Comparison of ENCODE assay signal across 8 cellular contexts in the genomic region with DNA sequence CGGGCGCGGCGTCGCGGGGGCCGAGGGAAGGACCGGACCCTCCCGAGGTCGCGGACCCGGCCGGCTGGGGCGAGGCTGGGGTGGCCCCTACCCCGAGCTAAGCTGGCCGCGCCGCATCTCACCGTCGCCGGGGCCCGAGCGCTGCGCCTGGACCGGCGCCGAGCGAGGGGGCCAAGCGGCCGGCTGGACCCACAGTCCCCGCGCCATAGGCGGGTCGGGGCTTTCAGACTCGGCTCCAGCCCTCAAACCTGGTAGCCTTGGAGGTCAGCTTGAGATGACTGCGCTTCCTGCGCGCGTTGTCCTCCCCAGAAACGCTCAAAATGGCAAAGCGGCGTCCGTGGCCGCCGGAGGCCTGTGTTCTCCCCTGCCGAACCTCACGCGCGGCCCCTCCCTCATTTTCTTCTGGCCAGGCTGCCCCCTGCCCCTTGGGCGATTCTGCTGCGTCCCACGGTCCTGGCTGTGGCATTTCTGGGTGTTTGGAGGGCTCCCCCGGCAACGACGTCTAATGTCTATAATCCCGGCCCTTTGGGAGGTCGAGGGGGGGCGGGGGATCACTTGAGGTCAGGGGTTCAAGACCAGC. TPM values are rescaled to one million over a fixed set of nuclear protein-coding genes. Genes with fewer than 3 reads are reported as not detected.
A peak's percentile ranks its signal among the peaks of the same experiment; 100 is the strongest.
DNase-seq lines count a peak whose midpoint lies in the region; ATAC-seq and TF ChIP-seq lines count a peak whose summit lies in the region.

No MANE protein-coding gene starts in this region.

- peaks cover 33% of the 10 kb centered on the region for H3K27me3 ChIP-seq in HUES64 (ENCODE audit: insufficient read depth, low read length)

- WGBS in HUES64, result 4% methylated on average over 58 of the region's 58 CpGs

- peak overlapping the region; percentile 99 for H3K4me3 ChIP-seq in HUES64 (ENCODE audit: low read length)

- H3K36me3 ChIP-seq in HUES64 (ENCODE audit: insufficient read depth, low read length), result no peaks in the 10 kb centered on the region

- H3K9me3 ChIP-seq in HUES64 (ENCODE audit: insufficient read depth, low read depth, low read length), result no peaks in the 10 kb centered on the region

- H3K4me1 Mint-ChIP-seq in activated T-cell treated with anti-CD3 and anti-CD28 coated beads, Interleukin-2, amount 50 U/mL, for 72 hours (ENCODE audit: low read depth), result peaks cover 30% of the 10 kb centered on the region
- H3K4me1 Mint-ChIP-seq in natural killer cell, result peaks cover 22 to 24% of the 10 kb centered on the region in 2 donors

- peaks cover 7% of the 10 kb centered on the region for H3K27me3 Mint-ChIP-seq in activated T-cell treated with anti-CD3 and anti-CD28 coated beads, Interleukin-2, amount 50 U/mL, for 72 hours (ENCODE audit: low read depth)
- H3K27me3 Mint-ChIP-seq in natural killer cell (ENCODE audit: low read depth in 2 of 2), result peaks cover 6 to 7% of the 10 kb centered on the region in 2 donors

- H3K4me3 Mint-ChIP-seq in activated T-cell treated with anti-CD3 and anti-CD28 coated beads, Interleukin-2, amount 50 U/mL, for 72 hours, result peak overlapping the region; percentile 88 to 91
- H3K4me3 Mint-ChIP-seq in natural killer cell, result peak overlapping the region; percentile 86

- no peaks in the 10 kb centered on the region for H3K9me3 Mint-ChIP-seq in activated T-cell treated with anti-CD3 and anti-CD28 coated beads, Interleukin-2, amount 50 U/mL, for 72 hours
- no peaks in the 10 kb centered on the region for H3K9me3 Mint-ChIP-seq in natural killer cell

- no peak for TF ChIP-seq CTCF in natural killer cell (IDR thresholded peaks at IDR 0.05)

- peak; percentile 20 to 24 for ATAC-seq in activated T-cell treated with anti-CD3 and anti-CD28 coated beads, Interleukin-2, amount 50 U/mL, for 72 hours (replicated peaks in 1 of 2)
- ATAC-seq in natural killer cell, result no peak

- intact Hi-C loops in natural killer cell (cut with micrococcal nuclease), result no loop called here

- H3K9ac ChIP-seq in HUES64 (ENCODE audit: low read depth, low read length), result peak overlapping the region; percentile 96

- H3K36me3 Mint-ChIP-seq in activated T-cell treated with anti-CD3 and anti-CD28 coated beads, Interleukin-2, amount 50 U/mL, for 72 hours (ENCODE audit: insufficient read depth in 2 of 2), result peaks cover 0 to 2% of the 10 kb centered on the region in 2 donors
- H3K36me3 Mint-ChIP-seq in natural killer cell, result no peaks in the 10 kb centered on the region

- peak overlapping the region; percentile 33 for H3K27ac Mint-ChIP-seq in activated T-cell treated with anti-CD3 and anti-CD28 coated beads, Interleukin-2, amount 50 U/mL, for 72 hours
- peak overlapping the region; percentile 36 to 70 for H3K27ac Mint-ChIP-seq in natural killer cell

- H3K4me1 ChIP-seq in HUES64 (ENCODE audit: insufficient read depth, low read length), result no peaks in the 10 kb centered on the region

- peak; percentile 18 to 23 for DNase-seq in activated T-cell treated with anti-CD3 and anti-CD28 coated beads, Interleukin-2, amount 50 U/mL, for 72 hours
- DNase-seq in activated T-cell treated with anti-CD3 and anti-CD28 coated beads for 4 hours, result no peak
- no peak for DNase-seq in natural killer cell
- DNase-seq in hippocampal formation (lab: John Stamatoyannopoulos, UW), result no peak
- DNase-seq in cerebellar nuclear complex (lab: John Stamatoyannopoulos, UW), result no peak
- no peak for DNase-seq in putamen (ENCODE audit: low spot score)

- H3K27ac ChIP-seq in HUES64 (ENCODE audit: low read depth, low read length), result no peak overlapping the region
- H3K27ac ChIP-seq in cingulate gyrus (ENCODE audit: low read depth, low read length), result peak overlapping the region; percentile 23

RNA-seq across cellular contexts. Expression of gene GRIN1, which starts 8.7 kb away (rescaled TPM):
- total RNA-seq in activated T-cell treated with anti-CD3 and anti-CD28 coated beads, Interleukin-2, amount 50 U/mL, for 72 hours, result 1 to 10 TPM in 1 of 2 donors, under 1 TPM in 1; 0.38 to 1.2 TPM
- 0.55 TPM for polyA plus RNA-seq in HUES64 (2013, experiment 1 of 2)
- 0.51 TPM for polyA plus RNA-seq in HUES64 (2013, experiment 2 of 2)
- not detected for total RNA-seq in natural killer cell

RNA-seq across cellular contexts. Expression of gene DPP7, which starts 15.7 kb away (rescaled TPM):
- total RNA-seq in activated T-cell treated with anti-CD3 and anti-CD28 coated beads, Interleukin-2, amount 50 U/mL, for 72 hours, result 100 to 1,000 TPM; 155 to 158 TPM
- polyA plus RNA-seq in HUES64 (2013, experiment 1 of 2), result 7.2 TPM
- 10.7 TPM for polyA plus RNA-seq in HUES64 (2013, experiment 2 of 2)
- total RNA-seq in natural killer cell, result 100 to 1,000 TPM; 233 to 264 (median 251) TPM

RNA-seq across cellular contexts. Expression of gene LRRC26, which starts 39.6 kb away (rescaled TPM):
- not detected for total RNA-seq in activated T-cell treated with anti-CD3 and anti-CD28 coated beads, Interleukin-2, amount 50 U/mL, for 72 hours
- 0.35 TPM for polyA plus RNA-seq in HUES64 (2013, experiment 1 of 2)
- not detected for polyA plus RNA-seq in HUES64 (2013, experiment 2 of 2)
- total RNA-seq in natural killer cell, result not detected

RNA-seq across cellular contexts. Expression of gene TMEM210, which starts 41.6 kb away (rescaled TPM):
- under 1 TPM; 0.50 to 0.74 TPM for total RNA-seq in activated T-cell treated with anti-CD3 and anti-CD28 coated beads, Interleukin-2, amount 50 U/mL, for 72 hours
- polyA plus RNA-seq in HUES64 (2013, experiment 1 of 2), result not detected
- polyA plus RNA-seq in HUES64 (2013, experiment 2 of 2), result not detected
- not detected for total RNA-seq in natural killer cell

RNA-seq across cellular contexts. Expression of gene MAN1B1, which starts 43.5 kb away (rescaled TPM):
- total RNA-seq in activated T-cell treated with anti-CD3 and anti-CD28 coated beads, Interleukin-2, amount 50 U/mL, for 72 hours, result 10 to 100 TPM; 40.3 to 45.8 TPM
- 21.0 TPM for polyA plus RNA-seq in HUES64 (2013, experiment 1 of 2)
- 24.5 TPM for polyA plus RNA-seq in HUES64 (2013, experiment 2 of 2)
- total RNA-seq in natural killer cell, result 10 to 100 TPM; 75.1 to 99.4 (median 80.4) TPM

Comparison
In these comparisons a context has a peak if more than half of its experiments do, and no peak if none do; other contexts are left out.
1. DNase-seq: peak in activated T-cell treated with anti-CD3 and anti-CD28 coated beads, Interleukin-2, amount 50 U/mL, for 72 hours (2 of 2); none in activated T-cell treated with anti-CD3 and anti-CD28 coated beads for 4 hours (single experiment), natural killer cell (single experiment), hippocampal formation (0 of 2), cerebellar nuclear complex (0 of 2) and putamen (single experiment).
2. ATAC-seq: peak in activated T-cell treated with anti-CD3 and anti-CD28 coated beads, Interleukin-2, amount 50 U/mL, for 72 hours (2 of 2); none in natural killer cell (0 of 3).